Comparison of ENCODE assay signal across 8 cellular contexts in genomic region chr13:33285420-33286124, GRCh38. TPM values are rescaled to one million over a fixed set of nuclear protein-coding genes. Genes with fewer than 3 reads are reported as not detected.
A peak's percentile ranks its signal among the peaks of the same experiment; 100 is the strongest.
DNase-seq lines count a peak whose midpoint lies in the region; ATAC-seq and TF ChIP-seq lines count a peak whose summit lies in the region.

Gene STARD13 (minus strand): TSS chr13:33285755. CDS start chr13:33285638, 117 bp downstream.

- peak within 1 kb of the TSS; percentile 43 for H2AFZ ChIP-seq in smooth muscle cell (ENCODE audit: low read depth)

- peak; percentile 71 for ATAC-seq in HG03442 (IDR thresholded peaks at IDR 0.05; ENCODE audit: unreplicated experiment)

- peak within 1 kb of the TSS; percentile 93 for H3K4me2 ChIP-seq in smooth muscle cell

- H3K36me3 ChIP-seq in SJCRH30 = peaks cover 9% of the 10 kb centered on the region
- H3K36me3 ChIP-seq in smooth muscle cell (ENCODE audit: low read depth) = no peaks in the 10 kb centered on the region

- no peaks in the 10 kb centered on the region for H3K27me3 ChIP-seq in SJCRH30
- no peaks in the 10 kb centered on the region for H3K27me3 ChIP-seq in smooth muscle cell (ENCODE audit: low read depth)

- peak within 1 kb of the TSS; percentile 97 for H3K9ac ChIP-seq in smooth muscle cell (ENCODE audit: low read depth)

- 5% methylated on average over 20 of the region's 20 CpGs for WGBS in smooth muscle cell (ENCODE audit: low lambda C conversion rate)

- H3K4me3 ChIP-seq in SJCRH30 (peak within 1 kb of the TSS; percentile 63), smooth muscle cell (peak within 1 kb of the TSS; percentile 71)

- H3K79me2 ChIP-seq in smooth muscle cell (ENCODE audit: low read depth) = peaks cover 39% of the 10 kb centered on the region

- peaks cover 26% of the 10 kb centered on the region for H3F3A ChIP-seq in smooth muscle cell (ENCODE audit: low read depth)

- TF ChIP-seq CTCF in smooth muscle cell (IDR thresholded peaks at IDR 0.05; ENCODE audit: borderline replicate concordance, insufficient read depth, poor library complexity, severe bottlenecking) = peak; percentile 22

- H3K9me3 ChIP-seq in SJCRH30 (replicated peaks) = no peaks in the 10 kb centered on the region
- no peaks in the 10 kb centered on the region for H3K9me3 ChIP-seq in smooth muscle cell (replicated peaks; ENCODE audit: low read depth)

- H3K4me1 ChIP-seq in SJCRH30 = peaks cover 8% of the 10 kb centered on the region
- H3K4me1 ChIP-seq in smooth muscle cell (ENCODE audit: low read depth) = peaks cover 22% of the 10 kb centered on the region

- H3K27ac ChIP-seq in SJCRH30 (peak within 1 kb of the TSS; percentile 74), smooth muscle cell (ENCODE audit: low read depth) (peak within 1 kb of the TSS; percentile 99)

- no peaks in the 10 kb centered on the region for H4K20me1 ChIP-seq in smooth muscle cell (ENCODE audit: low read depth)

- DNase-seq in DMS114 treated with DMSO at 0.1 percent for 48 hours (lab: John Stamatoyannopoulos, UW; ENCODE audit: unreplicated experiment) = peak; percentile 22
- DNase-seq in GM19240 (ENCODE audit: insufficient read length, low spot score) = peak; percentile 44
- DNase-seq in SJCRH30 = peak; percentile 97 to 99
- DNase-seq in dermis blood vessel endothelial cell = peak; percentile 98
- DNase-seq in kidney glomerular epithelial cell (lab: John Stamatoyannopoulos, UW) = peak; percentile 98
- peak; percentile 82 for DNase-seq in smooth muscle cell (lab: John Stamatoyannopoulos, UW; ENCODE audit: unreplicated experiment)
- DNase-seq in activated CD4-positive, CD25-positive, alpha-beta regulatory T cell (lab: John Stamatoyannopoulos, UW) = no peak

RNA-seq across cellular contexts. Expression of gene STARD13, which starts in this region (rescaled TPM):
- total RNA-seq in SJCRH30 (2014; rRNA removed; shearing (Covaris generic)) = 29.1 and 35.1 TPM in 2 replicates
- total RNA-seq in dermis blood vessel endothelial cell (27.1 and 27.7 TPM in 2 replicates), smooth muscle cell (18.8 and 19.0 TPM in 2 replicates)
- polyA plus RNA-seq in smooth muscle cell = 12.4 and 15.2 TPM in 2 replicates

Comparison
In these comparisons a context has a peak if more than half of its experiments do, and no peak if none do; other contexts are left out.
1. DNase-seq: peak in DMS114 treated with DMSO at 0.1 percent for 48 hours (single experiment), GM19240 (single experiment), SJCRH30 (2 of 2), dermis blood vessel endothelial cell (single experiment), kidney glomerular epithelial cell (single experiment) and smooth muscle cell (single experiment); none in activated CD4-positive, CD25-positive, alpha-beta regulatory T cell (0 of 4).